ENCODE assay signal across 14 cellular contexts in the genomic region with DNA sequence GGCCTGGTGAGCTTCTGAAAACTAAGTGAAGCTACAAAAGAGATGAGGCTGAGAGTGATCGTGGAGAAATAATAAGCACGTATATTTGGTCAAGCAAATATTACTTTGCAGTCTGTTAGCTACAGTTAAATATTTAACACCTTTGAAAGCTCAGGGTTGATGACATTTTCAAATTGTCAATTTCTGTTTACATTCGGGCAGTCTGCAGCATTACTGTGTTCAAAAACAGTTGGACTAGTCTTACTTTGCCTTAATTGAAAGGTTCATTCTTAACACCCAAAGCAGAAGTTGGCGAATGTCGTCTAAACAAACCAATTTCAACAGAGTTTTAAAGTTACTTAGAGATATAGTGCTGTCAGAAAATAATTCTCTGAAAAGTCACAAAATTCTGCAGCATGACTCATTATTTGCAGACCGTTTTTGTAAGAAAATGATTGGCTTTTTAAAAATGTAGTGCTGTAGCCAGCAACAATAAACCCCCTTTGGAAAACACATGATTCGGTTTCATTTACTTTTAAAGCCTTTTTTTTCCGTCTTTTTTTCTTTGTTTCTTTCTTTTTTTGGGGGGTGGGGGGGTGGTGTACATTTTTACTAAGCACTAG.
A peak's percentile ranks its signal among the peaks of the same experiment; 100 is the strongest.
DNase-seq lines count a peak whose midpoint lies in the region; ATAC-seq and TF ChIP-seq lines count a peak whose summit lies in the region.
"Had no signal": no experiment of that assay in that cellular context is flagged by ENCODE, and none has a peak within 500 bp of the region (broad histone marks: within the 10 kb centered on the region; RNA-seq: fewer than 3 reads in every experiment).

No MANE protein-coding gene starts in this region.

- peak overlapping the region; percentile 64 for H3K27ac ChIP-seq in smooth muscle cell (ENCODE audit: low read depth)
- H3K27ac ChIP-seq: esophagus muscularis mucosa, SJCRH30 had no signal

- WGBS in smooth muscle cell (ENCODE audit: low lambda C conversion rate) = 36% methylated on average over 8 of the region's 8 CpGs

- H3K27me3 ChIP-seq in smooth muscle cell (ENCODE audit: low read depth) = no peaks in the 10 kb centered on the region
- H3K27me3 ChIP-seq: esophagus muscularis mucosa, SJCRH30 had no signal

- no peaks in the 10 kb centered on the region for H3K36me3 ChIP-seq in smooth muscle cell (ENCODE audit: low read depth)
- H3K36me3 ChIP-seq: esophagus muscularis mucosa, SJCRH30 had no signal

- H4K20me1 ChIP-seq in smooth muscle cell (ENCODE audit: low read depth) = no peaks in the 10 kb centered on the region

- CTCF ChIA-PET in GM10248 (lab: Yijun Ruan, JAX) = interaction anchor here (1.3 to 1.8 kb wide), 2 partner anchors 13 to 17 kb away, joined by 4 read pairs; no protein-coding TSS in a partner anchor

- POLR2A ChIA-PET in GM10248 (lab: Yijun Ruan, JAX) = no interaction called here

- peak overlapping the region; percentile 32 for H3K4me2 ChIP-seq in smooth muscle cell

- H2AFZ ChIP-seq in smooth muscle cell (ENCODE audit: low read depth) = no peak overlapping the region

- H3K4me3 ChIP-seq in foreskin fibroblast (ENCODE audit: low read depth in 1 of 2, low read length in 2 of 2) (peak overlapping the region in 1 of 2 donors; percentile 26), smooth muscle cell (no peak overlapping the region)
- H3K4me3 ChIP-seq: esophagus muscularis mucosa, SJCRH30 had no signal

- ATAC-seq in GM18519 (IDR thresholded peaks at IDR 0.05; ENCODE audit: low FRiP score, unreplicated experiment) (no peak), HG03139 (IDR thresholded peaks at IDR 0.05; ENCODE audit: unreplicated experiment) (no peak)
- ATAC-seq: stimulated activated naive CD8-positive, alpha-beta T cell treated with anti-CD3 and anti-CD28 coated beads, Interleukin-15, amount 100 ng/mL, for 72 hours had no signal

- H3F3A ChIP-seq in smooth muscle cell (ENCODE audit: low read depth) = no peaks in the 10 kb centered on the region

- no peak overlapping the region for H3K9ac ChIP-seq in smooth muscle cell (ENCODE audit: low read depth)

- DNase-seq in GM04503 (ENCODE audit: low read depth) (peak; percentile 50), amniotic epithelial cell (ENCODE audit: low read depth) (peak; percentile 69), foreskin fibroblast (peak; percentile 45 to 69), smooth muscle cell (lab: John Stamatoyannopoulos, UW; ENCODE audit: unreplicated experiment) (no peak), NCI-H2196 treated with DMSO at 0.1 percent for 48 hours (lab: John Stamatoyannopoulos, UW; ENCODE audit: unreplicated experiment) (no peak), GM10248 (ENCODE audit: extremely low spot score) (no peak)
- DNase-seq: activated naive CD4-positive, alpha-beta T cell; NCI-H1694 treated with DMSO at 0.1 percent for 48 hours; retina; SJCRH30; stimulated activated naive CD8-positive, alpha-beta T cell treated with anti-CD3 and anti-CD28 coated beads, Interleukin-15, amount 100 ng/mL, for 72 hours had no signal

- H3K4me1 ChIP-seq in smooth muscle cell (ENCODE audit: low read depth) = peaks cover 48% of the 10 kb centered on the region
- H3K4me1 ChIP-seq: SJCRH30 had no signal

- TF ChIP-seq CTCF in foreskin fibroblast (IDR thresholded peaks at IDR 0.05; ENCODE audit: low read depth, low read length) = no peak
- no peak for TF ChIP-seq CTCF in smooth muscle cell (IDR thresholded peaks at IDR 0.05; ENCODE audit: borderline replicate concordance, insufficient read depth, poor library complexity, severe bottlenecking)
- TF ChIP-seq CTCF in GM10248 (IDR thresholded peaks at IDR 0.05; ENCODE audit: control extremely low read depth, extremely low read depth, low read depth, missing control alignments) = no peak

- no peaks in the 10 kb centered on the region for H3K9me3 ChIP-seq in smooth muscle cell (replicated peaks; ENCODE audit: low read depth)
- H3K9me3 ChIP-seq: esophagus muscularis mucosa, SJCRH30 had no signal

- no peaks in the 10 kb centered on the region for H3K79me2 ChIP-seq in smooth muscle cell (ENCODE audit: low read depth)

Comparison
In these comparisons a context has a peak if more than half of its experiments do, and no peak if none do; other contexts are left out.
1. DNase-seq: peak in GM04503 (single experiment), amniotic epithelial cell (single experiment) and foreskin fibroblast (2 of 2); none in smooth muscle cell (single experiment), NCI-H2196 treated with DMSO at 0.1 percent for 48 hours (single experiment) and GM10248 (single experiment).